22 cellular contexts compared by ENCODE assay signal in genomic region chr10:91010952-91011351, GRCh38.
A peak's percentile ranks its signal among the peaks of the same experiment; 100 is the strongest.
DNase-seq lines count a peak whose midpoint lies in the region; ATAC-seq, FAIRE-seq and TF ChIP-seq lines count a peak whose summit lies in the region.
"Had no signal": no experiment of that assay in that cellular context is flagged by ENCODE, and none has a peak within 500 bp of the region (broad histone marks: within the 10 kb centered on the region; RNA-seq: fewer than 3 reads in every experiment).

No MANE protein-coding gene starts in this region.

- no peak overlapping the region for H3K4me3 Mint-ChIP-seq in astrocyte (ENCODE audit: unreplicated experiment)
- H3K4me3 Mint-ChIP-seq: CD4-positive, alpha-beta T cell had no signal

- no peak overlapping the region for H3K4me3 ChIP-seq in GM23248
- H3K4me3 ChIP-seq in LNCaP clone FGC (ENCODE audit: low read depth, low read length) = no peak overlapping the region
- no peak overlapping the region for H3K4me3 ChIP-seq in astrocyte (ENCODE audit: insufficient read depth, low read depth, low read length)
- no peak overlapping the region for H3K4me3 ChIP-seq in lower lobe of right lung
- no peak overlapping the region for H3K4me3 ChIP-seq in A673 (ENCODE audit: low read depth, low read length, poor library complexity, severe bottlenecking)
- H3K4me3 ChIP-seq: Peyer's patch had no signal

- ATAC-seq in lower lobe of right lung = no peak

- DNase-seq in GM23248 (peak; percentile 45), LNCaP clone FGC (ENCODE audit: low read depth) (peak; percentile 15), astrocyte (ENCODE audit: low read depth) (no peak), kidney tubule cell (ENCODE audit: low spot score) (peak; percentile 31), CD1c-positive myeloid dendritic cell (ENCODE audit: extremely low spot score) (no peak), lower lobe of right lung (no peak), A673 (ENCODE audit: low spot score) (no peak)
- no peak for DNase-seq in central memory CD4-positive, alpha-beta T cell
- DNase-seq: ACHN; AML-193; Calu3; CD4-positive, alpha-beta T cell; NCI-H1105 treated with DMSO at 0.1 percent for 48 hours; NCI-H1694; NCI-H2081 treated with DMSO at 0.1 percent for 48 hours; NCI-H446 treated with DMSO at 0.1 percent for 48 hours; Peyer's patch; SHP77; SK-N-SH had no signal

- peaks cover 10% of the 10 kb centered on the region for H3K4me1 Mint-ChIP-seq in astrocyte (ENCODE audit: low read depth, unreplicated experiment)

- no peak for TF ChIP-seq CTCF in LNCaP clone FGC (IDR thresholded peaks at IDR 0.05; ENCODE audit: control insufficient read depth, extremely low read depth, insufficient read depth)
- no peak for TF ChIP-seq CTCF in astrocyte (IDR thresholded peaks at IDR 0.05; ENCODE audit: insufficient read depth, low read depth, low read length)
- TF ChIP-seq CTCF in lower lobe of right lung (IDR thresholded peaks at IDR 0.05) = no peak
- TF ChIP-seq CTCF in A673 (conservative IDR thresholded peaks at IDR 0.05; ENCODE audit: low read depth, low read length) = no peak

- H3F3A ChIP-seq in GM23248 (ENCODE audit: insufficient read depth) = 0 out of 2 replicates have a peak, but pooled peaks cover 5% of the 10 kb centered on the region

- no peak overlapping the region for H3K4me2 ChIP-seq in GM23248 (ENCODE audit: unreplicated experiment)
- H3K4me2 ChIP-seq in astrocyte (ENCODE audit: low read length) = no peak overlapping the region
- H3K4me2 ChIP-seq: SK-N-SH had no signal

- no peaks in the 10 kb centered on the region for H3K9me3 ChIP-seq in GM23248 (ENCODE audit: low read depth)
- no peaks in the 10 kb centered on the region for H3K9me3 ChIP-seq in astrocyte (ENCODE audit: insufficient read depth, low read depth, low read length)
- no peaks in the 10 kb centered on the region for H3K9me3 ChIP-seq in lower lobe of right lung
- H3K9me3 ChIP-seq in A673 (ENCODE audit: low read depth, low read length, poor library complexity, severe bottlenecking) = no peaks in the 10 kb centered on the region
- H3K9me3 ChIP-seq: Peyer's patch, SK-N-SH had no signal

- peaks cover 3% of the 10 kb centered on the region for H3K9me3 Mint-ChIP-seq in astrocyte (ENCODE audit: unreplicated experiment)
- H3K9me3 Mint-ChIP-seq: CD4-positive, alpha-beta T cell had no signal

- peak; percentile 5 for FAIRE-seq in astrocyte (lab: Jason Lieb, UNC)
- FAIRE-seq: H1, HTR-8/SVneo had no signal

- POLR2A ChIA-PET in A673 (lab: Charles Lee; ENCODE audit: low non-redundant PET) = no interaction called here

- H3K27me3 ChIP-seq in GM23248 (replicated peaks; ENCODE audit: insufficient read depth) = no peaks in the 10 kb centered on the region
- H3K27me3 ChIP-seq in astrocyte (ENCODE audit: insufficient read depth, low read length) = no peaks in the 10 kb centered on the region
- no peaks in the 10 kb centered on the region for H3K27me3 ChIP-seq in lower lobe of right lung (ENCODE audit: low read depth)
- H3K27me3 ChIP-seq in A673 (replicated peaks; ENCODE audit: insufficient read depth, low read depth, low read length, poor library complexity) = peaks cover 4% of the 10 kb centered on the region
- H3K27me3 ChIP-seq: Peyer's patch had no signal

- intact Hi-C loops in lower lobe of right lung (cut with DNase I) = no loop called here
- intact Hi-C loops in A673 (cut with micrococcal nuclease; ENCODE audit: unreplicated experiment) = no loop called here

- H2AFZ ChIP-seq in GM23248 (no peak overlapping the region), astrocyte (ENCODE audit: low read depth, low read length) (no peak overlapping the region)

- H3K4me1 ChIP-seq in GM23248 (ENCODE audit: insufficient read depth) = no peaks in the 10 kb centered on the region
- no peaks in the 10 kb centered on the region for H3K4me1 ChIP-seq in astrocyte (ENCODE audit: insufficient read depth, low read length)
- no peaks in the 10 kb centered on the region for H3K4me1 ChIP-seq in lower lobe of right lung
- no peaks in the 10 kb centered on the region for H3K4me1 ChIP-seq in A673 (ENCODE audit: insufficient read depth, low read length, poor library complexity, severe bottlenecking)
- H3K4me1 ChIP-seq: Peyer's patch had no signal

- in situ Hi-C loops in GM23248 (cut with MboI) = no loop called here

- no peak overlapping the region for H3K27ac Mint-ChIP-seq in astrocyte (ENCODE audit: unreplicated experiment)
- H3K27ac Mint-ChIP-seq: CD4-positive, alpha-beta T cell had no signal

- WGBS in GM23248 (ENCODE audit: low coverage in 1 of 2, low lambda C conversion rate in 2 of 2, missing lambda C conversion rate in 2 of 2), 2 experiments = 42 to 45% methylated on average over 3 of the region's 3 CpGs

- no peaks in the 10 kb centered on the region for H3K9me2 ChIP-seq in GM23248 (ENCODE audit: insufficient read depth)
- H3K9me2 ChIP-seq: SK-N-SH had no signal

- no peaks in the 10 kb centered on the region for H3K36me3 Mint-ChIP-seq in astrocyte (ENCODE audit: low read depth, unreplicated experiment)

- CTCF ChIA-PET in A673 (lab: Charles Lee) = no interaction called here

- no peaks in the 10 kb centered on the region for H3K79me2 ChIP-seq in GM23248 (ENCODE audit: insufficient read depth)
- no peaks in the 10 kb centered on the region for H3K79me2 ChIP-seq in astrocyte (ENCODE audit: insufficient read depth, low read length)

- H3K9ac ChIP-seq in GM23248 (no peak overlapping the region), astrocyte (ENCODE audit: low read length) (no peak overlapping the region)
- H3K9ac ChIP-seq: SK-N-SH had no signal

- H4K20me1 ChIP-seq in GM23248 (ENCODE audit: insufficient read depth) = no peaks in the 10 kb centered on the region
- no peaks in the 10 kb centered on the region for H4K20me1 ChIP-seq in astrocyte (ENCODE audit: insufficient read depth, low read length)

- H3K27me3 Mint-ChIP-seq in astrocyte (ENCODE audit: low read depth, unreplicated experiment) = no peaks in the 10 kb centered on the region
- H3K27me3 Mint-ChIP-seq: CD4-positive, alpha-beta T cell had no signal

- no TSS peak for BruUV-seq in A673 (replicated peaks; lab: Mats Ljungman, UMichigan)

- no peak overlapping the region for H3K27ac ChIP-seq in GM23248
- H3K27ac ChIP-seq in astrocyte (ENCODE audit: low read depth, low read length) = no peak overlapping the region
- H3K27ac ChIP-seq in lower lobe of right lung = no peak overlapping the region
- H3K27ac ChIP-seq in A673 (ENCODE audit: low read depth, low read length, poor library complexity, severe bottlenecking) = no peak overlapping the region
- H3K27ac ChIP-seq: HL-60, Peyer's patch had no signal

- H3K36me3 ChIP-seq in GM23248 (ENCODE audit: low read depth) (no peaks in the 10 kb centered on the region), astrocyte (ENCODE audit: insufficient read depth, low read length) (no peaks in the 10 kb centered on the region), lower lobe of right lung (no peaks in the 10 kb centered on the region), A673 (ENCODE audit: insufficient read depth, low read length, poor library complexity, severe bottlenecking) (no peaks in the 10 kb centered on the region)
- H3K36me3 ChIP-seq: Peyer's patch had no signal

Comparison
In these comparisons a context has a peak if more than half of its experiments do, and no peak if none do; other contexts are left out.
1. DNase-seq: peak in GM23248 (single experiment), LNCaP clone FGC (single experiment) and kidney tubule cell (single experiment); none in astrocyte (single experiment), CD1c-positive myeloid dendritic cell (single experiment), lower lobe of right lung (single experiment), central memory CD4-positive, alpha-beta T cell (single experiment) and A673 (single experiment).